Comparison of ENCODE assay signal across 11 cellular contexts in the genomic region with DNA sequence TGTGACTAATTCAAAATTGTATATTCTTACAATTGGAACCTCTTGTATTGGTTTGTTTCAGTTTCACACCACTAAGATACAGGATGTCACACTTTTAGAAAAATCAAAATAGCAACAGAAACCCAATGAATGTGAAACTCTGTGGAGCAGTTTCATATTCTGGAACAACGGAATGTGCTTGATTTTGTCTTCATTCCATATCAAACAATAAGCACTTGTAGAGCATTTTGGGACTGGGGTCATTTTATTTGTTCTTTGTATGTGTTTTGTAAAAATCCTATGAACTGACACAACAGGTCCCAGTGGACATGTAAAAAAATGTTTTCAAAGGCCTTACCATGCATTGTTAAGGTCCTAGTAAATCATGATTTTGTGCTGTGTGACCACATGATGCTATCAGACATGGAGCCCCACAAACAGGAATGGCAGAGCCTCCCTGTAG.
DNase-seq lines count a peak whose midpoint lies in the region; ATAC-seq and TF ChIP-seq lines count a peak whose summit lies in the region.
"Had no signal": no experiment of that assay in that cellular context is flagged by ENCODE, and none has a peak within 500 bp of the region (broad histone marks: within the 10 kb centered on the region; RNA-seq: fewer than 3 reads in every experiment).

No MANE protein-coding gene starts in this region.

- no peaks in the 10 kb centered on the region for H3K4me1 ChIP-seq in lower lobe of right lung
- no peaks in the 10 kb centered on the region for H3K4me1 ChIP-seq in right cardiac atrium (ENCODE audit: control insufficient read depth, insufficient read depth, low read length)

- DNase-seq in foreskin melanocyte: peak; percentile 75
- DNase-seq in cerebellum (ENCODE audit: low spot score): no peak
- no peak for DNase-seq in lower lobe of right lung
- DNase-seq in SHP77 treated with DMSO at 0.1 percent for 48 hours (lab: John Stamatoyannopoulos, UW): no peak
- DNase-seq in right cardiac atrium: no peak
- DNase-seq: activated effector memory CD4-positive, alpha-beta T cell treated with Interleukin-2 at 50 U/mL for 16 hours; NCI-H69; small intestine had no signal

- H3K9me3 ChIP-seq in lower lobe of right lung: no peaks in the 10 kb centered on the region
- H3K9me3 ChIP-seq in right cardiac atrium (ENCODE audit: control insufficient read depth, low read length): no peaks in the 10 kb centered on the region

- 64% methylated on average over 1 of the region's 1 CpG for WGBS in right cardiac atrium

- H3K27ac ChIP-seq in lower lobe of right lung (no peak overlapping the region), right cardiac atrium (ENCODE audit: low read length) (no peak overlapping the region)

- H3K4me3 ChIP-seq in lower lobe of right lung (no peak overlapping the region), right cardiac atrium (ENCODE audit: low read length) (no peak overlapping the region)

- no peak for TF ChIP-seq CTCF in lower lobe of right lung (IDR thresholded peaks at IDR 0.05)

- ATAC-seq in GM18858 (IDR thresholded peaks at IDR 0.05; ENCODE audit: unreplicated experiment) (peak; percentile 89), GM21717 (IDR thresholded peaks at IDR 0.05; ENCODE audit: unreplicated experiment) (peak; percentile 94), HG03175 (IDR thresholded peaks at IDR 0.05; ENCODE audit: unreplicated experiment) (peak; percentile 98), lower lobe of right lung (no peak), right cardiac atrium (no peak)

- no peaks in the 10 kb centered on the region for H3K36me3 ChIP-seq in lower lobe of right lung

- intact Hi-C loops in lower lobe of right lung (cut with DNase I): no loop called here
- intact Hi-C loops in right cardiac atrium (cut with DNase I): no loop called here

- H3K27me3 ChIP-seq in lower lobe of right lung (ENCODE audit: low read depth): no peaks in the 10 kb centered on the region
- no peaks in the 10 kb centered on the region for H3K27me3 ChIP-seq in right cardiac atrium (ENCODE audit: control insufficient read depth, insufficient read depth)

Comparison
In these comparisons a context has a peak if more than half of its experiments do, and no peak if none do; other contexts are left out.
1. ATAC-seq: peak in GM18858 (single experiment), GM21717 (single experiment) and HG03175 (single experiment); none in lower lobe of right lung (0 of 2) and right cardiac atrium (0 of 2).